Comparison of ENCODE assay signal across 27 cellular contexts in the genomic region with DNA sequence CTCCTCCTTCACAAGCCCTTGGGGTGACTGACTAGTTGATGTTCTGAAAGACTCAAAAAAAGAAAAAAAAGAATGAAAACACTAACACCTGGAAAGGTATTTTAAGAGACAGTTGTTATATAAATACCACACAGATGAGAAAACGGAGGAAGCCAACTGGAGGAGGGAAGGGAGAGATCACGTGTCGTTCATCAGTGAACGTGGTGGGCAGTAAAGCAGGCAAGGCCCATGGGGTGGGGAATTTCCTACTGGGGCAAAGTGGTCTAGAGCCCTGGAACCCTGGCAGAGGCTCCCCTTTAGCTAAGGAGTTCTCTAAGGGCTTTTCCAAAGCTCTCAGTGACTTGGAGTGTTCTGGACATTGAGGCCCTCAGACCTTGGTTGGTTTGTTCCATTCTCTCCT.
DNase-seq lines count a peak whose midpoint lies in the region; ATAC-seq, FAIRE-seq and TF ChIP-seq lines count a peak whose summit lies in the region.
"Had no signal": no experiment of that assay in that cellular context is flagged by ENCODE, and none has a peak within 500 bp of the region (broad histone marks: within the 10 kb centered on the region; RNA-seq: fewer than 3 reads in every experiment).

No MANE protein-coding gene starts in this region.

- no peak overlapping the region for H3K14ac ChIP-seq in IMR-90 (replicated peaks; ENCODE audit: low read depth, low read length)

- CTCF ChIA-PET in IMR-90 (lab: Yijun Ruan, JAX), result no interaction called here

- H3K27ac ChIP-seq in IMR-90 (ENCODE audit: insufficient read depth, low read length), result no peak overlapping the region
- peak overlapping the region; percentile 38 for H3K27ac ChIP-seq in muscle layer of colon (ENCODE audit: low read depth, low read length)
- peak overlapping the region; percentile 85 for H3K27ac ChIP-seq in stomach smooth muscle (ENCODE audit: low read length)
- no peak overlapping the region for H3K27ac ChIP-seq in upper lobe of left lung
- H3K27ac ChIP-seq: A549, C4-2B, SJCRH30 had no signal

- H2BK5ac ChIP-seq in IMR-90 (ENCODE audit: low read depth, low read length, poor library complexity, severe bottlenecking), result no peak overlapping the region

- no peak for TF ChIP-seq RAD21 in IMR-90 (IDR thresholded peaks at IDR 0.05; ENCODE audit: low read length)

- WGBS in IMR-90 (ENCODE audit: extremely low coverage in 2 of 2, insufficient read length in 1 of 2), 2 experiments, result no CpG with 5 or more reads among the region's 4 CpGs
- 87 to 93% methylated on average over 4 of the region's 4 CpGs for WGBS in upper lobe of left lung, 2 donors

- H2AK5ac ChIP-seq in IMR-90 (ENCODE audit: low read depth, low read length), result no peak overlapping the region

- no peak overlapping the region for H3K4me2 ChIP-seq in IMR-90 (ENCODE audit: low read depth, low read length)
- H3K4me2 ChIP-seq: A549 had no signal

- no TSS peak for BruUV-seq in IMR-90 (replicated peaks; lab: Mats Ljungman, UMichigan)

- H3K79me1 ChIP-seq in IMR-90 (ENCODE audit: low read depth in 1 of 2, low read length in 2 of 2), result no peaks in the 10 kb centered on the region

- no peaks in the 10 kb centered on the region for H3K4me1 ChIP-seq in IMR-90 (ENCODE audit: control insufficient read depth, insufficient read depth, low read length)
- H3K4me1 ChIP-seq in muscle layer of colon (ENCODE audit: insufficient read depth, low read length), result peaks cover 21% of the 10 kb centered on the region
- H3K4me1 ChIP-seq in stomach smooth muscle (ENCODE audit: control insufficient read depth, insufficient read depth, low read length), result peaks cover 56% of the 10 kb centered on the region
- peaks cover 0 to 3% (median 0%) of the 10 kb centered on the region in 4 donors for H3K4me1 ChIP-seq in upper lobe of left lung
- H3K4me1 ChIP-seq: A549 had no signal

- no peak for TF ChIP-seq EP300 in upper lobe of left lung (IDR thresholded peaks at IDR 0.05)

- POLR2A ChIA-PET in IMR-90 (lab: Charles Lee; ENCODE audit: unreplicated experiment), result no interaction called here

- FAIRE-seq in bronchial epithelial cell (lab: Jason Lieb, UNC) (peak; percentile 43), H54 (lab: Jason Lieb, UNC) (no peak)
- FAIRE-seq: A549, GM18507, RCC 7860 had no signal

- no peak overlapping the region for H2BK120ac ChIP-seq in IMR-90 (ENCODE audit: low read depth, low read length)

- no peak overlapping the region for H3K23ac ChIP-seq in IMR-90 (ENCODE audit: low read depth, low read length)

- H2BK15ac ChIP-seq in IMR-90 (ENCODE audit: low read depth, low read length), result no peak overlapping the region

- no peak for TF ChIP-seq POLR2A in IMR-90 (IDR thresholded peaks at IDR 0.05; ENCODE audit: low read depth, low read length)
- TF ChIP-seq POLR2A in H54 (IDR thresholded peaks at IDR 0.05; ENCODE audit: low read depth, low read length), result no peak
- TF ChIP-seq POLR2A in upper lobe of left lung (IDR thresholded peaks at IDR 0.05), result no peak

- 0 out of 2 replicates have a peak, but pooled peaks cover 4% of the 10 kb centered on the region for H3K9me1 ChIP-seq in IMR-90 (ENCODE audit: insufficient read depth, low read length)

- ATAC-seq in IMR-90 (ENCODE audit: low read depth) (no peak), upper lobe of left lung (ENCODE audit: low FRiP score in 2 of 2) (no peak)
- ATAC-seq: A549; CD8-positive, alpha-beta T cell; SK-N-SH treated with all-trans-retinoic acid at 6 μM for 48 hours had no signal

- no peak overlapping the region for H3K18ac ChIP-seq in IMR-90 (ENCODE audit: low read depth, low read length)

- no peak overlapping the region for H4K5ac ChIP-seq in IMR-90 (ENCODE audit: low read depth, low read length)

- H3K9ac ChIP-seq in IMR-90 (ENCODE audit: low read depth, low read length) (no peak overlapping the region), muscle layer of colon (ENCODE audit: low read length) (no peak overlapping the region), stomach smooth muscle (ENCODE audit: low read length in 2 of 2) (no peak overlapping the region)

- TF ChIP-seq CTCF in IMR-90 (conservative IDR thresholded peaks at IDR 0.05; ENCODE audit: low read depth, low read length), result no peak
- TF ChIP-seq CTCF in bronchial epithelial cell (IDR thresholded peaks at IDR 0.05; ENCODE audit: insufficient read depth, low read length, severe bottlenecking), result no peak
- no peak for TF ChIP-seq CTCF in upper lobe of left lung (IDR thresholded peaks at IDR 0.05)

- no peak overlapping the region for H4K91ac ChIP-seq in IMR-90 (ENCODE audit: insufficient read depth, low read depth, low read length)

- peaks cover 4% of the 10 kb centered on the region; the same call in 1 of the 2 replicates for H3K36me3 ChIP-seq in IMR-90 (ENCODE audit: control insufficient read depth, insufficient read depth, low read length)
- no peaks in the 10 kb centered on the region for H3K36me3 ChIP-seq in bronchial epithelial cell (ENCODE audit: control insufficient read depth, insufficient read depth, low read length)
- H3K36me3 ChIP-seq in muscle layer of colon (ENCODE audit: insufficient read depth, low read length), result no peaks in the 10 kb centered on the region
- H3K36me3 ChIP-seq in stomach smooth muscle (ENCODE audit: control insufficient read depth in 2 of 2, insufficient read depth in 2 of 2, low read length in 2 of 2), result peaks cover 0 to 7% of the 10 kb centered on the region in 2 donors
- peaks cover 0 to 11% (median 3%) of the 10 kb centered on the region in 4 donors for H3K36me3 ChIP-seq in upper lobe of left lung
- H3K36me3 ChIP-seq: SJCRH30 had no signal

- H2BK20ac ChIP-seq in IMR-90 (ENCODE audit: low read depth, low read length), result no peak overlapping the region

- H3K4ac ChIP-seq in IMR-90 (ENCODE audit: low read depth, low read length), result no peak overlapping the region

- H4K8ac ChIP-seq in IMR-90 (ENCODE audit: low read depth in 2 of 2, low read length in 2 of 2), result no peak overlapping the region

- peak overlapping the region; percentile 75 for H2AK9ac ChIP-seq in IMR-90 (replicated peaks; ENCODE audit: low read depth, low read length, poor library complexity)

- H3K4me3 ChIP-seq in IMR-90 (ENCODE audit: insufficient read depth, low read depth, low read length), result no peak overlapping the region
- no peak overlapping the region for H3K4me3 ChIP-seq in bronchial epithelial cell (ENCODE audit: low read depth, low read length)
- H3K4me3 ChIP-seq in muscle layer of colon (ENCODE audit: low read depth in 1 of 2, low read length in 2 of 2), result no peak overlapping the region
- H3K4me3 ChIP-seq in stomach smooth muscle (ENCODE audit: low read length in 2 of 2), result no peak overlapping the region
- no peak overlapping the region for H3K4me3 ChIP-seq in upper lobe of left lung
- H3K4me3 ChIP-seq: A549, SJCRH30 had no signal

- H3K9me3 ChIP-seq in IMR-90 (ENCODE audit: control insufficient read depth, insufficient read depth, low read length) (no peaks in the 10 kb centered on the region), muscle layer of colon (ENCODE audit: low read length) (no peaks in the 10 kb centered on the region), stomach smooth muscle (ENCODE audit: control insufficient read depth in 2 of 2, low read length in 2 of 2) (no peaks in the 10 kb centered on the region), upper lobe of left lung (no peaks in the 10 kb centered on the region)
- H3K9me3 ChIP-seq: A549, SJCRH30 had no signal

- H4K20me1 ChIP-seq in IMR-90 (ENCODE audit: insufficient read depth, low read length), result no peaks in the 10 kb centered on the region

- intact Hi-C loops in IMR-90 (cut with micrococcal nuclease), result no loop called here

- no peak for DNase-seq in IMR-90
- no peak for DNase-seq in bronchial epithelial cell (ENCODE audit: low read depth)
- no peak for DNase-seq in H54 (ENCODE audit: insufficient read length, low spot score)
- DNase-seq in NCI-H82 (lab: John Stamatoyannopoulos, UW), result no peak
- DNase-seq in COR-L47 (lab: John Stamatoyannopoulos, UW), result no peak
- no peak for DNase-seq in upper lobe of left lung
- DNase-seq: AML-193; Calu3; CD8-positive, alpha-beta T cell; DMS153; DND-41; H7; Karpas-422; NCI-H1092; NCI-H1417 treated with DMSO at 0.1 percent for 48 hours; NCI-H187; NCI-H2081 treated with DMSO at 0.1 percent for 48 hours; NCI-H524; NCI-H748 treated with DMSO at 0.1 percent for 48 hours; SJCRH30 had no signal

- no peak overlapping the region for H3K56ac ChIP-seq in IMR-90 (ENCODE audit: extremely low read depth, insufficient read depth, low read length)

- no peak overlapping the region for H2AFZ ChIP-seq in IMR-90 (replicated peaks; ENCODE audit: low read length, poor library complexity)

- dilution Hi-C loops in IMR-90 (cut with HindIII; ENCODE audit: low sequenced_read_pairs, unreplicated experiment), result no loop called here

- in situ Hi-C loops in IMR-90 (cut with MboI; ENCODE audit: low sequenced_read_pairs), result no loop called here

- H3K27me3 ChIP-seq in IMR-90 (ENCODE audit: control insufficient read depth, insufficient read depth, low read length) (no peaks in the 10 kb centered on the region), bronchial epithelial cell (ENCODE audit: control insufficient read depth, insufficient read depth, low read length) (no peaks in the 10 kb centered on the region), muscle layer of colon (ENCODE audit: control insufficient read depth in 1 of 2, insufficient read depth in 2 of 2, low read length in 2 of 2) (no peaks in the 10 kb centered on the region), stomach smooth muscle (ENCODE audit: control insufficient read depth in 1 of 2, insufficient read depth in 2 of 2, low read length in 2 of 2) (no peaks in the 10 kb centered on the region), upper lobe of left lung (no peaks in the 10 kb centered on the region)
- H3K27me3 ChIP-seq: SJCRH30 had no signal

TF ChIP-seq in IMR-90, 13 proteins besides CTCF, POLR2A, EP300 and RAD21:
- TF ChIP-seq, protein P1, sequence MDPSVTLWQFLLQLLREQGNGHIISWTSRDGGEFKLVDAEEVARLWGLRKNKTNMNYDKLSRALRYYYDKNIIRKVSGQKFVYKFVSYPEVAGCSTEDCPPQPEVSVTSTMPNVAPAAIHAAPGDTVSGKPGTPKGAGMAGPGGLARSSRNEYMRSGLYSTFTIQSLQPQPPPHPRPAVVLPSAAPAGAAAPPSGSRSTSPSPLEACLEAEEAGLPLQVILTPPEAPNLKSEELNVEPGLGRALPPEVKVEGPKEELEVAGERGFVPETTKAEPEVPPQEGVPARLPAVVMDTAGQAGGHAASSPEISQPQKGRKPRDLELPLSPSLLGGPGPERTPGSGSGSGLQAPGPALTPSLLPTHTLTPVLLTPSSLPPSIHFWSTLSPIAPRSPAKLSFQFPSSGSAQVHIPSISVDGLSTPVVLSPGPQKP (IDR thresholded peaks at IDR 0.05; ENCODE audit: borderline replicate concordance, low read depth, low read length), result no peak
- no peak for TF ChIP-seq MXI1 (IDR thresholded peaks at IDR 0.05; ENCODE audit: borderline replicate concordance, low read depth, low read length)

Comparison
In these comparisons a context has a peak if more than half of its experiments do, and no peak if none do; other contexts are left out.
1. H3K27ac ChIP-seq: peak in muscle layer of colon (single experiment) and stomach smooth muscle (single experiment); none in IMR-90 (single experiment) and upper lobe of left lung (0 of 4).